10 cellular contexts compared by ENCODE assay signal in the genomic region with DNA sequence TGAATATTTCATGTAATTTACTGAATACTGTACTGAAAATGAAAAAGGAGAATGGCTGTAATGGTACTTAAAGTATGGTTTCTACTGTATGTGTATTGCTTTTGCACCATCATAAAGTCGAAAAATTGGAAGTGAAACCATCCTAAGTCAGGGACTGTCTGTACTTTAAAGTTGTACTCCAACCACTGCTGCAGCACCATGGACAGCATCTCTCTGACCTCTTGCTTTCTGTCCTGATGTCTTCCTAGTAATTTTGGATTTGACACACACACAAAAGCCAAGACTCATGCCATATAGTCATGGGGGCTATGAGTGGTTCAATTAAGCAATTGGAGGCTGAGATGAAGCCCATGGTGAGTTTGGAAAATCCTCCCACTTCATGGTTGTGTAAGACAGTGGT.
DNase-seq lines count a peak whose midpoint lies in the region; ATAC-seq and TF ChIP-seq lines count a peak whose summit lies in the region.
"Had no signal": no experiment of that assay in that cellular context is flagged by ENCODE, and none has a peak within 500 bp of the region (broad histone marks: within the 10 kb centered on the region; RNA-seq: fewer than 3 reads in every experiment).

No MANE protein-coding gene starts in this region.

- intact Hi-C loops in mammary epithelial cell (cut with micrococcal nuclease): no loop called here

- no peaks in the 10 kb centered on the region for H3K36me3 Mint-ChIP-seq in neural crest cell (ENCODE audit: low read depth)

- no peak overlapping the region for H3K27ac ChIP-seq in mammary epithelial cell (ENCODE audit: insufficient read depth, low read depth, low read length)

- BruUV-seq in mammary epithelial cell (replicated peaks; lab: Mats Ljungman, UMichigan): no TSS peak

- H3K36me3 ChIP-seq in MG63 (no peaks in the 10 kb centered on the region), mammary epithelial cell (ENCODE audit: insufficient read depth, low read length) (no peaks in the 10 kb centered on the region), BE2C (no peaks in the 10 kb centered on the region)

- H3K4me1 ChIP-seq in mammary epithelial cell (ENCODE audit: insufficient read depth, low read length): no peaks in the 10 kb centered on the region
- H3K4me1 ChIP-seq in BE2C: no peaks in the 10 kb centered on the region

- TF ChIP-seq CTCF in mammary epithelial cell (conservative IDR thresholded peaks at IDR 0.05 in 1 of 2, IDR thresholded peaks at IDR 0.05 in 1 of 2; ENCODE audit: extremely low read depth in 1 of 2, insufficient read depth in 1 of 2, low read depth in 1 of 2, low read length in 2 of 2) (no peak), neural crest cell (conservative IDR thresholded peaks at IDR 0.05) (no peak), omental fat pad (IDR thresholded peaks at IDR 0.05) (no peak), BE2C (IDR thresholded peaks at IDR 0.05; ENCODE audit: low read depth, low read length) (no peak)

- WGBS in mammary epithelial cell (ENCODE audit: low coverage, missing lambda C conversion rate): 20% methylated on average over 1 of the region's 1 CpG

- ATAC-seq in GM18868 (IDR thresholded peaks at IDR 0.05; ENCODE audit: unreplicated experiment) (peak; percentile 71), omental fat pad (ENCODE audit: low FRiP score) (no peak)

- H3K27ac Mint-ChIP-seq in neural crest cell (ENCODE audit: unreplicated experiment): no peak overlapping the region

- H3K79me2 ChIP-seq in mammary epithelial cell (ENCODE audit: insufficient read depth, low read length): no peaks in the 10 kb centered on the region

- no peaks in the 10 kb centered on the region for H3K9me3 ChIP-seq in MG63
- H3K9me3 ChIP-seq in mammary epithelial cell (replicated peaks; ENCODE audit: insufficient read depth, low read length): no peaks in the 10 kb centered on the region
- H3K9me3 ChIP-seq in BE2C: no peaks in the 10 kb centered on the region

- in situ Hi-C loops in mammary epithelial cell (cut with MboI; ENCODE audit: low sequenced_read_pairs in 2 of 2): loop anchor here in 1 of 2 donors (25.0 kb wide), 1 partner anchor 1879 kb away; no protein-coding TSS in a partner anchor

- no peak overlapping the region for H3K4me2 ChIP-seq in mammary epithelial cell (ENCODE audit: insufficient read depth, low read depth, low read length)

- H3K9ac ChIP-seq in mammary epithelial cell (ENCODE audit: insufficient read depth, low read length): no peak overlapping the region

- H3K9me3 Mint-ChIP-seq in neural crest cell: no peaks in the 10 kb centered on the region

- dilution Hi-C loops in mammary epithelial cell (cut with HindIII; ENCODE audit: low sequenced_read_pairs): loop anchor here (25.0 kb wide), 1 partner anchor 379 kb away; no protein-coding TSS in a partner anchor

- peaks cover 2% of the 10 kb centered on the region for H3K4me1 Mint-ChIP-seq in neural crest cell

- DNase-seq in MG63 (peak; percentile 8), mammary epithelial cell (peak; percentile 11), neural crest cell (ENCODE audit: low read depth, low spot score) (peak; percentile 43), omental fat pad (ENCODE audit: low spot score) (no peak), pons (ENCODE audit: low spot score) (no peak), COLO668 (lab: John Stamatoyannopoulos, UW; ENCODE audit: unreplicated experiment) (no peak), BE2C (no peak)
- DNase-seq: activated gamma-delta T cell, NCI-H1436 had no signal

- CTCF ChIA-PET in mammary epithelial cell (lab: Charles Lee; ENCODE audit: low non-redundant PET): no interaction called here

- H2AFZ ChIP-seq in mammary epithelial cell (ENCODE audit: low read depth, low read length): no peak overlapping the region

- H3K27me3 ChIP-seq in MG63 (peaks cover 2% of the 10 kb centered on the region; the same call in 1 of the 2 replicates), mammary epithelial cell (ENCODE audit: insufficient read depth, low read length) (no peaks in the 10 kb centered on the region), BE2C (no peaks in the 10 kb centered on the region)

- no peaks in the 10 kb centered on the region for H4K20me1 ChIP-seq in mammary epithelial cell (ENCODE audit: insufficient read depth, low read length)

- peaks cover 25% of the 10 kb centered on the region for H3K27me3 Mint-ChIP-seq in neural crest cell (ENCODE audit: low read depth)

- no peak overlapping the region for H3K4me3 ChIP-seq in MG63
- H3K4me3 ChIP-seq in mammary epithelial cell (replicated peaks in 1 of 3; ENCODE audit: insufficient read depth in 1 of 3, low read depth in 2 of 3, low read length in 3 of 3): no peak overlapping the region
- H3K4me3 ChIP-seq in BE2C (ENCODE audit: low read depth, low read length): no peak overlapping the region

- no peak overlapping the region for H3K4me3 Mint-ChIP-seq in neural crest cell

Comparison
In these comparisons a context has a peak if more than half of its experiments do, and no peak if none do; other contexts are left out.
1. DNase-seq: peak in MG63 (single experiment), mammary epithelial cell (single experiment) and neural crest cell (single experiment); none in omental fat pad (single experiment), pons (single experiment), COLO668 (single experiment) and BE2C (single experiment).